In genomic region chr2:118975133-118975532, GRCh38 we compare ENCODE assay signal across 21 cellular contexts. TPM values are rescaled to one million over a fixed set of nuclear protein-coding genes. Genes with fewer than 3 reads are reported as not detected.
"Had no signal": no experiment of that assay in that cellular context is flagged by ENCODE, and none has a peak within 500 bp of the region (broad histone marks: within the 10 kb centered on the region; RNA-seq: fewer than 3 reads in every experiment).

No MANE protein-coding gene starts in this region.

- H3K27me3 ChIP-seq: ovary, transverse colon had no signal

- H3K36me3 ChIP-seq: esophagus squamous epithelium, gastroesophageal sphincter, ovary, stomach, thoracic aorta, transverse colon had no signal

- H3K4me3 ChIP-seq: esophagus squamous epithelium, gastroesophageal sphincter, ovary, stomach, thoracic aorta, transverse colon had no signal

- H3K27ac Mint-ChIP-seq: effector memory CD8-positive, alpha-beta T cell had no signal

- H3K4me3 Mint-ChIP-seq: effector memory CD8-positive, alpha-beta T cell; naive thymus-derived CD8-positive, alpha-beta T cell had no signal

- ATAC-seq: effector memory CD8-positive, alpha-beta T cell; gastroesophageal sphincter; left cardiac atrium; left ventricle myocardium superior; naive thymus-derived CD8-positive, alpha-beta T cell; right cardiac atrium had no signal

- DNase-seq: cortex of kidney; effector memory CD8-positive, alpha-beta T cell; esophagus squamous epithelium; foreskin fibroblast; left cardiac atrium; left ventricle myocardium superior; mesendoderm; naive thymus-derived CD8-positive, alpha-beta T cell; nucleus accumbens; ovary; right cardiac atrium; small intestine; stimulated activated CD4-positive, alpha-beta T cell treated with anti-CD3 and anti-CD28 coated beads, Interleukin-12 subunit alpha, Interleukin-12 subunit beta, amount 100 ng/mL, for 4 hours; stimulated activated naive CD4-positive, alpha-beta T cell; stomach; substantia nigra; transverse colon had no signal

RNA-seq across cellular contexts. Expression of gene MARCO, which starts 33.1 kb away (rescaled TPM):
- total RNA-seq: chondrocyte; lung microvascular endothelial cell; naive thymus-derived CD8-positive, alpha-beta T cell had no signal
